Comparison of ENCODE assay signal across 9 cellular contexts in the genomic region with DNA sequence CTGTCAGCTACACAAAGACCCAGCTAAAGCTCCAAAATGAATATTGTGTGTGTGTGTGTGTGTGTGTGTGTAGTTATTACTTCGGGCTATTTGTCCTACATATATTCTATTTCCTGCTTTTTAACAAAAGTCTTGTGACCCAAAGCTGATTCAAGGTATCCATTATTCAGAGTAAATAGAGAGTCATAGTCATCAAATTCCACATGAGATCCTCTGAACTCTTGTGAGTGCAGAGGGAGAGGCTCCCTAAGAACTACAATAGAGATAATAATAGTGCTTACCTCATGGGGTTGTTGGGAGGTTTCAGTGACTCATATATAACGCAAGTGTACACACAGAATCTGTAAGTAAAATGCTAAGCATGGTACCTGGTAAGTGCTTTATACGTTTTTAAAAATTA.
A peak's percentile ranks its signal among the peaks of the same experiment; 100 is the strongest.
DNase-seq lines count a peak whose midpoint lies in the region; ATAC-seq and TF ChIP-seq lines count a peak whose summit lies in the region.
"Had no signal": no experiment of that assay in that cellular context is flagged by ENCODE, and none has a peak within 500 bp of the region (broad histone marks: within the 10 kb centered on the region; RNA-seq: fewer than 3 reads in every experiment).

No MANE protein-coding gene starts in this region.

- peak; percentile 33 for DNase-seq in AG08395 (ENCODE audit: low spot score)
- peak; percentile 40 for DNase-seq in glomerular visceral epithelial cell (ENCODE audit: extremely low spot score)
- no peak for DNase-seq in stimulated activated CD4-positive, alpha-beta T cell treated with anti-CD3 and anti-CD28 coated beads, Interleukin-4, amount 100 ng/mL, for 24 hours
- DNase-seq in D341Med (ENCODE audit: low spot score): no peak
- DNase-seq: activated CD4-positive, alpha-beta T cell treated with anti-CD3 and anti-CD28 coated beads, Interleukin-2, amount 10 ng/mL, durations not matched to agents 24 days and 14 days had no signal

- ATAC-seq in HG02884 (IDR thresholded peaks at IDR 0.05; ENCODE audit: unreplicated experiment): peak; percentile 33
- ATAC-seq in SK-N-SH treated with all-trans-retinoic acid at 6 μM for 48 hours: peak; percentile 4; the same call in 1 of the 3 replicates
- ATAC-seq in GM18861 (IDR thresholded peaks at IDR 0.05; ENCODE audit: unreplicated experiment): no peak
- ATAC-seq in GM18909 (IDR thresholded peaks at IDR 0.05; ENCODE audit: poor library complexity, unreplicated experiment): no peak

TF ChIP-seq in SK-N-SH treated with all-trans-retinoic acid at 6 μM for 48 hours, 23 proteins besides CTCF, POLR2A, EP300 and RAD21:
- no peak for TF ChIP-seq TCF4 (CRISPR knock-in tag; IDR thresholded peaks at IDR 0.05; ENCODE audit: borderline replicate concordance)
- TF ChIP-seq, protein P1, sequence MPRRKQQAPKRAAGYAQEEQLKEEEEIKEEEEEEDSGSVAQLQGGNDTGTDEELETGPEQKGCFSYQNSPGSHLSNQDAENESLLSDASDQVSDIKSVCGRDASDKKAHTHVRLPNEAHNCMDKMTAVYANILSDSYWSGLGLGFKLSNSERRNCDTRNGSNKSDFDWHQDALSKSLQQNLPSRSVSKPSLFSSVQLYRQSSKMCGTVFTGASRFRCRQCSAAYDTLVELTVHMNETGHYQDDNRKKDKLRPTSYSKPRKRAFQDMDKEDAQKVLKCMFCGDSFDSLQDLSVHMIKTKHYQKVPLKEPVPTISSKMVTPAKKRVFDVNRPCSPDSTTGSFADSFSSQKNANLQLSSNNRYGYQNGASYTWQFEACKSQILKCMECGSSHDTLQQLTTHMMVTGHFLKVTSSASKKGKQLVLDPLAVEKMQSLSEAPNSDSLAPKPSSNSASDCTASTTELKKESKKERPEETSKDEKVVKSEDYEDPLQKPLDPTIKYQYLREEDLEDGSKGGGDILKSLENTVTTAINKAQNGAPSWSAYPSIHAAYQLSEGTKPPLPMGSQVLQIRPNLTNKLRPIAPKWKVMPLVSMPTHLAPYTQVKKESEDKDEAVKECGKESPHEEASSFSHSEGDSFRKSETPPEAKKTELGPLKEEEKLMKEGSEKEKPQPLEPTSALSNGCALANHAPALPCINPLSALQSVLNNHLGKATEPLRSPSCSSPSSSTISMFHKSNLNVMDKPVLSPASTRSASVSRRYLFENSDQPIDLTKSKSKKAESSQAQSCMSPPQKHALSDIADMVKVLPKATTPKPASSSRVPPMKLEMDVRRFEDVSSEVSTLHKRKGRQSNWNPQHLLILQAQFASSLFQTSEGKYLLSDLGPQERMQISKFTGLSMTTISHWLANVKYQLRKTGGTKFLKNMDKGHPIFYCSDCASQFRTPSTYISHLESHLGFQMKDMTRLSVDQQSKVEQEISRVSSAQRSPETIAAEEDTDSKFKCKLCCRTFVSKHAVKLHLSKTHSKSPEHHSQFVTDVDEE (CRISPR knock-in tag; IDR thresholded peaks at IDR 0.05): no peak
- no peak for TF ChIP-seq ZNF565 (CRISPR knock-in tag; conservative IDR thresholded peaks at IDR 0.05; ENCODE audit: low read depth)
- TF ChIP-seq, protein P2, sequence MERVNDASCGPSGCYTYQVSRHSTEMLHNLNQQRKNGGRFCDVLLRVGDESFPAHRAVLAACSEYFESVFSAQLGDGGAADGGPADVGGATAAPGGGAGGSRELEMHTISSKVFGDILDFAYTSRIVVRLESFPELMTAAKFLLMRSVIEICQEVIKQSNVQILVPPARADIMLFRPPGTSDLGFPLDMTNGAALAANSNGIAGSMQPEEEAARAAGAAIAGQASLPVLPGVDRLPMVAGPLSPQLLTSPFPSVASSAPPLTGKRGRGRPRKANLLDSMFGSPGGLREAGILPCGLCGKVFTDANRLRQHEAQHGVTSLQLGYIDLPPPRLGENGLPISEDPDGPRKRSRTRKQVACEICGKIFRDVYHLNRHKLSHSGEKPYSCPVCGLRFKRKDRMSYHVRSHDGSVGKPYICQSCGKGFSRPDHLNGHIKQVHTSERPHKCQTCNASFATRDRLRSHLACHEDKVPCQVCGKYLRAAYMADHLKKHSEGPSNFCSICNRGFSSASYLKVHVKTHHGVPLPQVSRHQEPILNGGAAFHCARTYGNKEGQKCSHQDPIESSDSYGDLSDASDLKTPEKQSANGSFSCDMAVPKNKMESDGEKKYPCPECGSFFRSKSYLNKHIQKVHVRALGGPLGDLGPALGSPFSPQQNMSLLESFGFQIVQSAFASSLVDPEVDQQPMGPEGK (CRISPR knock-in tag; IDR thresholded peaks at IDR 0.05; ENCODE audit: borderline replicate concordance): no peak
- TF ChIP-seq, protein P3, sequence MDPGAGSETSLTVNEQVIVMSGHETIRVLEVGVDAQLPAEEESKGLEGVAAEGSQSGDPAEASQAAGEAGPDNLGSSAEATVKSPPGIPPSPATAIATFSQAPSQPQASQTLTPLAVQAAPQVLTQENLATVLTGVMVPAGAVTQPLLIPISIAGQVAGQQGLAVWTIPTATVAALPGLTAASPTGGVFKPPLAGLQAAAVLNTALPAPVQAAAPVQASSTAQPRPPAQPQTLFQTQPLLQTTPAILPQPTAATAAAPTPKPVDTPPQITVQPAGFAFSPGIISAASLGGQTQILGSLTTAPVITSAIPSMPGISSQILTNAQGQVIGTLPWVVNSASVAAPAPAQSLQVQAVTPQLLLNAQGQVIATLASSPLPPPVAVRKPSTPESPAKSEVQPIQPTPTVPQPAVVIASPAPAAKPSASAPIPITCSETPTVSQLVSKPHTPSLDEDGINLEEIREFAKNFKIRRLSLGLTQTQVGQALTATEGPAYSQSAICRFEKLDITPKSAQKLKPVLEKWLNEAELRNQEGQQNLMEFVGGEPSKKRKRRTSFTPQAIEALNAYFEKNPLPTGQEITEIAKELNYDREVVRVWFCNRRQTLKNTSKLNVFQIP (CRISPR knock-in tag; IDR thresholded peaks at IDR 0.05; ENCODE audit: borderline replicate concordance, low read depth): no peak
- TF ChIP-seq TOX (CRISPR knock-in tag; IDR thresholded peaks at IDR 0.05; ENCODE audit: borderline replicate concordance): no peak
- no peak for TF ChIP-seq ZFP30 (CRISPR knock-in tag; IDR thresholded peaks at IDR 0.05)
- no peak for TF ChIP-seq BACH2 (CRISPR knock-in tag; IDR thresholded peaks at IDR 0.05; ENCODE audit: borderline replicate concordance)
- TF ChIP-seq GLIS3 (CRISPR knock-in tag; IDR thresholded peaks at IDR 0.05): no peak
- TF ChIP-seq, protein P4, sequence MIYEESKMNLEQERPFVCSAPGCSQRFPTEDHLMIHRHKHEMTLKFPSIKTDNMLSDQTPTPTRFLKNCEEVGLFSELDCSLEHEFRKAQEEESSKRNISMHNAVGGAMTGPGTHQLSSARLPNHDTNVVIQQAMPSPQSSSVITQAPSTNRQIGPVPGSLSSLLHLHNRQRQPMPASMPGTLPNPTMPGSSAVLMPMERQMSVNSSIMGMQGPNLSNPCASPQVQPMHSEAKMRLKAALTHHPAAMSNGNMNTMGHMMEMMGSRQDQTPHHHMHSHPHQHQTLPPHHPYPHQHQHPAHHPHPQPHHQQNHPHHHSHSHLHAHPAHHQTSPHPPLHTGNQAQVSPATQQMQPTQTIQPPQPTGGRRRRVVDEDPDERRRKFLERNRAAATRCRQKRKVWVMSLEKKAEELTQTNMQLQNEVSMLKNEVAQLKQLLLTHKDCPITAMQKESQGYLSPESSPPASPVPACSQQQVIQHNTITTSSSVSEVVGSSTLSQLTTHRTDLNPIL (CRISPR knock-in tag; IDR thresholded peaks at IDR 0.05; ENCODE audit: low read depth): no peak
- TF ChIP-seq ZNF8 (CRISPR knock-in tag; IDR thresholded peaks at IDR 0.05): no peak
- no peak for TF ChIP-seq PPARA (CRISPR knock-in tag; IDR thresholded peaks at IDR 0.05; ENCODE audit: borderline replicate concordance)

Comparison
In these comparisons a context has a peak if more than half of its experiments do, and no peak if none do; other contexts are left out.
1. DNase-seq: peak in AG08395 (single experiment) and glomerular visceral epithelial cell (single experiment); none in stimulated activated CD4-positive, alpha-beta T cell treated with anti-CD3 and anti-CD28 coated beads, Interleukin-4, amount 100 ng/mL, for 24 hours (single experiment) and D341Med (single experiment).
2. ATAC-seq: peak in HG02884 (single experiment) and SK-N-SH treated with all-trans-retinoic acid at 6 μM for 48 hours (single experiment); none in GM18861 (single experiment) and GM18909 (single experiment).